23 cellular contexts compared by ENCODE assay signal in the genomic region with DNA sequence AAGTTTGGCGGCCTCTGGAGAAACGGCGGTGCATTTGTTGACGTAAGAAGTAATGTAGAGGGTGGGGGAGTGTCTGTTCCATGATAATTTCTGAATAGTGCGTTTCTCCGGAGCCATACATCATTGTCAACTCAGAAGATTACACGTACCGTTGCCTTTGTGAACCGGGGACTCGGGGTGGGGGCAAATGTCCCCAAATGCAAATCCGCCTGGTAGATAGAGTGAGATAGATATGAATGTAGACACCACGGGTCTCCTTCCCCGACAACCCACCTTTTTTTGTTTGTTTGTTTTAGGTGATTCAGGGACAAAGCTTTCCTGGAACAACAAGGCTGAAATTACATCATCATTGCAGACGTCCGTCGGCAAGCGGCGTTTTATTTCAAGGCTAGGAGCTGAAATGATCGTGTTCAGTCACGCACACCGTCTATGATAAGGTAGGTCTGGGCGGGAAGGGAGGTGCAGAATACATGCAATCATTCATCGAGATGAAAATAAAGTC.
"Had no signal": no experiment of that assay in that cellular context is flagged by ENCODE, and none has a peak within 500 bp of the region (broad histone marks: within the 10 kb centered on the region; RNA-seq: fewer than 3 reads in every experiment).

No MANE protein-coding gene starts in this region.

- H3K27ac ChIP-seq: cardiac muscle cell had no signal

- H3K4me3 Mint-ChIP-seq: activated CD4-positive, alpha-beta memory T cell treated with anti-CD3 and anti-CD28 coated beads for 36 hours; activated CD4-positive, alpha-beta T cell treated with anti-CD3 and anti-CD28 coated beads, Interleukin-2, amount 10 ng/mL, durations not matched to agents 7 days and 5 days; activated T-cell treated with anti-CD3 and anti-CD28 coated beads, Interleukin-2, amount 50 U/mL, for 4 hours; brain; T-helper 17 cell had no signal

- H3K27me3 Mint-ChIP-seq: activated CD4-positive, alpha-beta memory T cell treated with anti-CD3 and anti-CD28 coated beads for 36 hours; activated CD4-positive, alpha-beta T cell treated with anti-CD3 and anti-CD28 coated beads, Interleukin-2, amount 10 ng/mL, durations not matched to agents 7 days and 5 days; T-helper 17 cell had no signal

- DNase-seq: activated CD4-positive, alpha-beta memory T cell treated with anti-CD3 and anti-CD28 coated beads for 36 hours; activated CD4-positive, alpha-beta T cell treated with anti-CD3 and anti-CD28 coated beads, Interleukin-2, amount 10 ng/mL, durations not matched to agents 7 days and 5 days; activated CD4-positive, CD25-positive, alpha-beta regulatory T cell; activated CD8-positive, alpha-beta memory T cell treated with anti-CD3 and anti-CD28 coated beads for 24 hours; activated effector memory CD4-positive, alpha-beta T cell treated with anti-CD3 and anti-CD28 coated beads, Interleukin-2, amount 50 U/mL, for 16 hours; activated naive CD4-positive, alpha-beta T cell treated with Interleukin-2 at 50 U/mL for 16 hours; activated T-cell treated with anti-CD3 and anti-CD28 coated beads, Interleukin-2, amount 50 U/mL, for 4 hours; amygdala; NCI-H1105; NCI-H1436; NCI-H1694 treated with DMSO at 0.1 percent for 48 hours; NCI-H2081; NCI-H446; NCI-H524; SHP77 treated with DMSO at 0.1 percent for 48 hours; T-helper 17 cell; T1000 had no signal

- FAIRE-seq: astrocyte, RCC 7860, TTC549 had no signal

- H3K27ac Mint-ChIP-seq: activated CD4-positive, alpha-beta memory T cell treated with anti-CD3 and anti-CD28 coated beads for 36 hours; activated CD4-positive, alpha-beta T cell treated with anti-CD3 and anti-CD28 coated beads, Interleukin-2, amount 10 ng/mL, durations not matched to agents 7 days and 5 days; activated naive CD4-positive, alpha-beta T cell treated with anti-CD3 and anti-CD28 coated beads, Interleukin-2, amount 50 U/mL, for 72 hours; brain; T-helper 17 cell had no signal

- H3K4me1 Mint-ChIP-seq: activated CD4-positive, alpha-beta T cell treated with anti-CD3 and anti-CD28 coated beads, Interleukin-2, amount 10 ng/mL, durations not matched to agents 7 days and 5 days; brain; T-helper 17 cell had no signal

- H3K27me3 ChIP-seq: cardiac muscle cell had no signal

- H3K36me3 Mint-ChIP-seq: activated CD4-positive, alpha-beta memory T cell treated with anti-CD3 and anti-CD28 coated beads for 36 hours; activated naive CD4-positive, alpha-beta T cell treated with anti-CD3 and anti-CD28 coated beads, Interleukin-2, amount 50 U/mL, for 72 hours; brain had no signal

- H3K4me3 ChIP-seq: cardiac muscle cell had no signal

- H3K36me3 ChIP-seq: cardiac muscle cell had no signal

- H3K9me3 Mint-ChIP-seq: activated CD4-positive, alpha-beta memory T cell treated with anti-CD3 and anti-CD28 coated beads for 36 hours had no signal
